ENCODE assay signal across 1 cellular context in genomic region chr17:3815925-3816324, GRCh38.
TF ChIP-seq lines count a peak whose summit lies in the region.

No MANE protein-coding gene starts in this region.

TF ChIP-seq in HCT116, 20 proteins besides CTCF, POLR2A, EP300 and RAD21 (continued from another document):
- TF ChIP-seq REST (IDR thresholded peaks at IDR 0.05; ENCODE audit: low read depth) (no peak), FOSL1 (IDR thresholded peaks at IDR 0.05; ENCODE audit: low read depth) (no peak), MAX (IDR thresholded peaks at IDR 0.05) (no peak), SP1 (IDR thresholded peaks at IDR 0.05; ENCODE audit: low read depth) (no peak), CEBPB (IDR thresholded peaks at IDR 0.05; ENCODE audit: low read depth) (no peak)
- TF ChIP-seq, protein P1, sequence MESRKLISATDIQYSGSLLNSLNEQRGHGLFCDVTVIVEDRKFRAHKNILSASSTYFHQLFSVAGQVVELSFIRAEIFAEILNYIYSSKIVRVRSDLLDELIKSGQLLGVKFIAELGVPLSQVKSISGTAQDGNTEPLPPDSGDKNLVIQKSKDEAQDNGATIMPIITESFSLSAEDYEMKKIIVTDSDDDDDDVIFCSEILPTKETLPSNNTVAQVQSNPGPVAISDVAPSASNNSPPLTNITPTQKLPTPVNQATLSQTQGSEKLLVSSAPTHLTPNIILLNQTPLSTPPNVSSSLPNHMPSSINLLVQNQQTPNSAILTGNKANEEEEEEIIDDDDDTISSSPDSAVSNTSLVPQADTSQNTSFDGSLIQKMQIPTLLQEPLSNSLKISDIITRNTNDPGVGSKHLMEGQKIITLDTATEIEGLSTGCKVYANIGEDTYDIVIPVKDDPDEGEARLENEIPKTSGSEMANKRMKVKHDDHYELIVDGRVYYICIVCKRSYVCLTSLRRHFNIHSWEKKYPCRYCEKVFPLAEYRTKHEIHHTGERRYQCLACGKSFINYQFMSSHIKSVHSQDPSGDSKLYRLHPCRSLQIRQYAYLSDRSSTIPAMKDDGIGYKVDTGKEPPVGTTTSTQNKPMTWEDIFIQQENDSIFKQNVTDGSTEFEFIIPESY (IDR thresholded peaks at IDR 0.05; ENCODE audit: extremely low read depth, insufficient replicate concordance, low read length) = no peak
